In genomic region chr6:116847234-116847633, GRCh38 we compare ENCODE assay signal across 9 cellular contexts. TPM values are rescaled to one million over a fixed set of nuclear protein-coding genes. Genes with fewer than 3 reads are reported as not detected.
DNase-seq lines count a peak whose midpoint lies in the region; ATAC-seq and TF ChIP-seq lines count a peak whose summit lies in the region.
"Had no signal": no experiment of that assay in that cellular context is flagged by ENCODE, and none has a peak within 500 bp of the region (broad histone marks: within the 10 kb centered on the region; RNA-seq: fewer than 3 reads in every experiment).

No MANE protein-coding gene starts in this region.

- peak; percentile 34 for TF ChIP-seq CTCF in GM13977 (IDR thresholded peaks at IDR 0.05; ENCODE audit: extremely low read depth, insufficient read depth, missing control alignments)

- peaks cover 0 to 9% (median under 1%) of the 10 kb centered on the region in 8 donors for H3K9me3 Mint-ChIP-seq in CD4-positive, alpha-beta memory T cell
- H3K9me3 Mint-ChIP-seq in stimulated activated effector memory CD8-positive, alpha-beta T cell treated with anti-CD3 and anti-CD28 coated beads, Interleukin-12 subunit alpha, Interleukin-12 subunit beta, amount 100 ng/mL, for 72 hours = no peaks in the 10 kb centered on the region

- in situ Hi-C loops in GM13977 (cut with MboI; ENCODE audit: low pct_unique_long_range_greater_than_20kb, low sequenced_read_pairs, unreplicated experiment) = no loop called here

- no peaks in the 10 kb centered on the region for H3K4me1 Mint-ChIP-seq in CD4-positive, alpha-beta memory T cell
- H3K4me1 Mint-ChIP-seq in stimulated activated effector memory CD8-positive, alpha-beta T cell treated with anti-CD3 and anti-CD28 coated beads, Interleukin-12 subunit alpha, Interleukin-12 subunit beta, amount 100 ng/mL, for 72 hours = no peaks in the 10 kb centered on the region

- H3K27ac Mint-ChIP-seq in CD4-positive, alpha-beta memory T cell = no peak overlapping the region
- H3K27ac Mint-ChIP-seq in stimulated activated effector memory CD8-positive, alpha-beta T cell treated with anti-CD3 and anti-CD28 coated beads, Interleukin-12 subunit alpha, Interleukin-12 subunit beta, amount 100 ng/mL, for 72 hours = no peak overlapping the region

- CTCF ChIA-PET in CD4-positive, alpha-beta memory T cell (lab: Charles Lee; ENCODE audit: partially characterized antibody) = no interaction called here

- ATAC-seq in HG02588 (IDR thresholded peaks at IDR 0.05; ENCODE audit: unreplicated experiment) = no peak
- ATAC-seq in stimulated activated effector memory CD8-positive, alpha-beta T cell treated with anti-CD3 and anti-CD28 coated beads, Interleukin-12 subunit alpha, Interleukin-12 subunit beta, amount 100 ng/mL, for 72 hours = no peak

- intact Hi-C loops in CD4-positive, alpha-beta memory T cell (cut with micrococcal nuclease) = no loop called here

- DNase-seq in GM13977 (ENCODE audit: low spot score) (peak; percentile 17), HPDE6-E6E7 (ENCODE audit: extremely low spot score) (peak; percentile 10), RKO (ENCODE audit: low spot score) (peak; percentile 70), foreskin melanocyte (peak; percentile 3)
- no peak for DNase-seq in CD4-positive, alpha-beta memory T cell
- DNase-seq in stimulated activated effector memory CD8-positive, alpha-beta T cell treated with anti-CD3 and anti-CD28 coated beads, Interleukin-12 subunit alpha, Interleukin-12 subunit beta, amount 100 ng/mL, for 72 hours (ENCODE audit: low spot score in 2 of 2) = no peak

- no peaks in the 10 kb centered on the region for H3K4me1 ChIP-seq in CD4-positive, alpha-beta memory T cell (ENCODE audit: insufficient read depth, low read length)
- H3K4me1 ChIP-seq: parathyroid adenoma had no signal

- no peaks in the 10 kb centered on the region for H3K36me3 Mint-ChIP-seq in CD4-positive, alpha-beta memory T cell
- H3K36me3 Mint-ChIP-seq in stimulated activated effector memory CD8-positive, alpha-beta T cell treated with anti-CD3 and anti-CD28 coated beads, Interleukin-12 subunit alpha, Interleukin-12 subunit beta, amount 100 ng/mL, for 72 hours = no peaks in the 10 kb centered on the region

- peaks cover 1 to 2% of the 10 kb centered on the region in 2 donors for H3K27me3 Mint-ChIP-seq in CD4-positive, alpha-beta memory T cell

- no peaks in the 10 kb centered on the region for H3K27me3 ChIP-seq in CD4-positive, alpha-beta memory T cell (ENCODE audit: insufficient read depth, low read length)

- no peak overlapping the region for H3K4me3 Mint-ChIP-seq in CD4-positive, alpha-beta memory T cell
- no peak overlapping the region for H3K4me3 Mint-ChIP-seq in stimulated activated effector memory CD8-positive, alpha-beta T cell treated with anti-CD3 and anti-CD28 coated beads, Interleukin-12 subunit alpha, Interleukin-12 subunit beta, amount 100 ng/mL, for 72 hours

- POLR2A ChIA-PET in CD4-positive, alpha-beta memory T cell (lab: Charles Lee; ENCODE audit: partially characterized antibody) = no interaction called here

- no peaks in the 10 kb centered on the region for H3K36me3 ChIP-seq in CD4-positive, alpha-beta memory T cell (ENCODE audit: insufficient read depth, low read length)

- H3K4me3 ChIP-seq in CD4-positive, alpha-beta memory T cell (ENCODE audit: low read length in 2 of 2) = no peak overlapping the region

- H3K9me3 ChIP-seq in CD4-positive, alpha-beta memory T cell (ENCODE audit: control insufficient read depth in 1 of 2, low read length in 2 of 2) = no peaks in the 10 kb centered on the region

- no peak overlapping the region for H3K27ac ChIP-seq in CD4-positive, alpha-beta memory T cell (ENCODE audit: low read depth, low read length)
- H3K27ac ChIP-seq: parathyroid adenoma had no signal

RNA-seq across cellular contexts. Expression of gene GPRC6A, which starts 18.4 kb away (rescaled TPM):
- total RNA-seq in CD4-positive, alpha-beta memory T cell = not detected
- polyA plus RNA-seq in CD4-positive, alpha-beta memory T cell = not detected
- total RNA-seq: T-helper 1 cell treated with Interleukin-12 subunit alpha and Interleukin-12 subunit beta and Interleukin-4 antibody, amounts not matched to agents 30 ng/mL and 1 ng/mL, for 36 hours had no signal

RNA-seq across cellular contexts. Expression of gene RFX6, which starts 29.8 kb away (rescaled TPM):
- not detected for total RNA-seq in CD4-positive, alpha-beta memory T cell
- polyA plus RNA-seq in CD4-positive, alpha-beta memory T cell = not detected
- total RNA-seq: T-helper 1 cell treated with Interleukin-12 subunit alpha and Interleukin-12 subunit beta and Interleukin-4 antibody, amounts not matched to agents 30 ng/mL and 1 ng/mL, for 36 hours had no signal

Comparison
In these comparisons a context has a peak if more than half of its experiments do, and no peak if none do; other contexts are left out.
1. DNase-seq: peak in GM13977 (single experiment), HPDE6-E6E7 (single experiment), RKO (single experiment) and foreskin melanocyte (single experiment); none in CD4-positive, alpha-beta memory T cell (0 of 5) and stimulated activated effector memory CD8-positive, alpha-beta T cell treated with anti-CD3 and anti-CD28 coated beads, Interleukin-12 subunit alpha, Interleukin-12 subunit beta, amount 100 ng/mL, for 72 hours (0 of 2).